In genomic region chr1:19467199-19468187, GRCh38 we compare ENCODE assay signal across 10 cellular contexts. TPM values are rescaled to one million over a fixed set of nuclear protein-coding genes. Genes with fewer than 3 reads are reported as not detected.
DNase-seq lines count a peak whose midpoint lies in the region; ATAC-seq and TF ChIP-seq lines count a peak whose summit lies in the region.
"Had no signal": no experiment of that assay in that cellular context is flagged by ENCODE, and none has a peak within 500 bp of the region (broad histone marks: within the 10 kb centered on the region; RNA-seq: fewer than 3 reads in every experiment).

No MANE protein-coding gene starts in this region.

- peaks cover 46% of the 10 kb centered on the region for H3K36me3 Mint-ChIP-seq in CD8-positive, alpha-beta T cell
- H3K36me3 Mint-ChIP-seq in activated CD4-positive, alpha-beta memory T cell treated with anti-CD3 and anti-CD28 coated beads for 36 hours = peaks cover 21% of the 10 kb centered on the region

- intact Hi-C loops in CD8-positive, alpha-beta T cell (cut with DNase I, micrococcal nuclease) = loop anchor here (1.0 to 10.0 kb wide), 5 partner anchors 10 to 513 kb away; partner anchors contain the start of genes CAPZB (in 2 of the 2) and IFFO2 (in 2 of the 2)
- intact Hi-C loops in activated CD4-positive, alpha-beta memory T cell treated with anti-CD3 and anti-CD28 coated beads for 36 hours (cut with micrococcal nuclease) = loop anchor here (1.0 to 10.0 kb wide), 3 partner anchors 8 to 213 kb away; partner anchors contain the start of genes CAPZB, EMC1 and MRTO4
- intact Hi-C loops in esophagus squamous epithelium (cut with DNase I) = no loop called here
- intact Hi-C loops in prostate gland (cut with DNase I) = no loop called here
- intact Hi-C loops in lower leg skin (cut with DNase I; ENCODE audit: low total_unique reads) = no loop called here

- peaks cover 93% of the 10 kb centered on the region for H3K4me1 Mint-ChIP-seq in CD8-positive, alpha-beta T cell (ENCODE audit: low read depth)
- H3K4me1 Mint-ChIP-seq in activated CD4-positive, alpha-beta memory T cell treated with anti-CD3 and anti-CD28 coated beads for 36 hours (ENCODE audit: low read depth) = peaks cover 91% of the 10 kb centered on the region

- peak overlapping the region; percentile 97 for H3K27ac Mint-ChIP-seq in CD8-positive, alpha-beta T cell
- H3K27ac Mint-ChIP-seq in activated CD4-positive, alpha-beta memory T cell treated with anti-CD3 and anti-CD28 coated beads for 36 hours = peak overlapping the region; percentile 91

- POLR2A ChIA-PET in CD8-positive, alpha-beta T cell (lab: Charles Lee) = interaction anchor here (12.7 kb wide), 1 partner anchor 15 kb away, joined by 193 read pairs; the partner anchor contains the start of gene CAPZB
- POLR2A ChIA-PET in activated CD4-positive, alpha-beta memory T cell treated with anti-CD3 and anti-CD28 coated beads for 36 hours (lab: Charles Lee) = interaction anchor here (1.1 to 4.1 kb wide), 5 partner anchors 10 to 19 kb away, joined by 3 to 15 read pairs (median 5); partner anchors contain the start of gene CAPZB

- peaks cover 98% of the 10 kb centered on the region for H3K4me1 ChIP-seq in CD8-positive, alpha-beta T cell (ENCODE audit: insufficient read depth, low read length)
- H3K4me1 ChIP-seq in esophagus squamous epithelium (peaks cover 45 to 98% (median 75%) of the 10 kb centered on the region in 3 donors), prostate gland (replicated peaks) (peaks cover 35% of the 10 kb centered on the region)

- H3K36me3 ChIP-seq in CD8-positive, alpha-beta T cell (ENCODE audit: insufficient read depth, low read length) = no peaks in the 10 kb centered on the region
- H3K36me3 ChIP-seq in esophagus squamous epithelium = peaks cover 0 to 24% (median 0%) of the 10 kb centered on the region in 3 donors
- no peaks in the 10 kb centered on the region for H3K36me3 ChIP-seq in prostate gland
- H3K36me3 ChIP-seq: ascending aorta had no signal

- no peaks in the 10 kb centered on the region for H3K27me3 ChIP-seq in CD8-positive, alpha-beta T cell (ENCODE audit: insufficient read depth, low read length)
- no peaks in the 10 kb centered on the region for H3K27me3 ChIP-seq in esophagus squamous epithelium
- H3K27me3 ChIP-seq in prostate gland (replicated peaks; ENCODE audit: insufficient read depth) = no peaks in the 10 kb centered on the region
- H3K27me3 ChIP-seq: ascending aorta had no signal

- ATAC-seq in CD8-positive, alpha-beta T cell = no peak
- ATAC-seq in HG02973 (IDR thresholded peaks at IDR 0.05; ENCODE audit: unreplicated experiment) = no peak

- no peak overlapping the region for H3K4me3 ChIP-seq in CD8-positive, alpha-beta T cell (ENCODE audit: low read depth, low read length)
- no peak overlapping the region for H3K4me3 ChIP-seq in esophagus squamous epithelium
- H3K4me3 ChIP-seq in prostate gland = no peak overlapping the region
- no peak overlapping the region for H3K4me3 ChIP-seq in lower leg skin (ENCODE audit: low read depth, poor library complexity, severe bottlenecking)
- H3K4me3 ChIP-seq: ascending aorta had no signal

- H3K27me3 Mint-ChIP-seq in CD8-positive, alpha-beta T cell (ENCODE audit: low read depth) = no peaks in the 10 kb centered on the region
- H3K27me3 Mint-ChIP-seq in activated CD4-positive, alpha-beta memory T cell treated with anti-CD3 and anti-CD28 coated beads for 36 hours = no peaks in the 10 kb centered on the region

- WGBS in esophagus squamous epithelium, 2 donors = 76 to 79% methylated on average over 9 of the region's 14 CpGs
- WGBS in prostate gland = 77% methylated on average over 14 of the region's 14 CpGs
- WGBS in lower leg skin, 2 donors = 78 to 84% methylated on average over 14 of the region's 14 CpGs

- TF ChIP-seq POLR2A in esophagus squamous epithelium (IDR thresholded peaks at IDR 0.05) (no peak), prostate gland (IDR thresholded peaks at IDR 0.05) (no peak), lower leg skin (IDR thresholded peaks at IDR 0.05) (no peak)

- H3K9me3 Mint-ChIP-seq in CD8-positive, alpha-beta T cell = no peaks in the 10 kb centered on the region
- no peaks in the 10 kb centered on the region for H3K9me3 Mint-ChIP-seq in activated CD4-positive, alpha-beta memory T cell treated with anti-CD3 and anti-CD28 coated beads for 36 hours

- H3K4me3 Mint-ChIP-seq in CD8-positive, alpha-beta T cell = peak overlapping the region; percentile 45
- H3K4me3 Mint-ChIP-seq in activated CD4-positive, alpha-beta memory T cell treated with anti-CD3 and anti-CD28 coated beads for 36 hours = no peak overlapping the region

- no peaks in the 10 kb centered on the region for H3K9me3 ChIP-seq in CD8-positive, alpha-beta T cell (ENCODE audit: low read length)
- H3K9me3 ChIP-seq in esophagus squamous epithelium (no peaks in the 10 kb centered on the region), prostate gland (no peaks in the 10 kb centered on the region)
- H3K9me3 ChIP-seq: ascending aorta had no signal

- CTCF ChIA-PET in CD8-positive, alpha-beta T cell (lab: Charles Lee) = interaction anchor here (0.7 to 3.5 kb wide), 5 partner anchors 10 to 21 kb away, joined by 3 to 22 read pairs (median 6); partner anchors contain the start of gene CAPZB
- CTCF ChIA-PET in activated CD4-positive, alpha-beta memory T cell treated with anti-CD3 and anti-CD28 coated beads for 36 hours (lab: Charles Lee) = interaction anchor here (0.6 to 1.3 kb wide), 2 partner anchors 16 to 19 kb away, joined by 3 to 9 read pairs; no protein-coding TSS in a partner anchor

- H3K27ac ChIP-seq in CD8-positive, alpha-beta T cell (ENCODE audit: low read depth, low read length) = peak overlapping the region; percentile 47
- H3K27ac ChIP-seq in esophagus squamous epithelium (peak overlapping the region; percentile 85 to 92 (median 90)), prostate gland (peak overlapping the region; percentile 73 to 74)

- TF ChIP-seq CTCF in CD8-positive, alpha-beta T cell (IDR thresholded peaks at IDR 0.05) = no peak
- no peak for TF ChIP-seq CTCF in esophagus squamous epithelium (IDR thresholded peaks at IDR 0.05)
- no peak for TF ChIP-seq CTCF in prostate gland (IDR thresholded peaks at IDR 0.05)
- no peak for TF ChIP-seq CTCF in lower leg skin (IDR thresholded peaks at IDR 0.05)

- no peak for DNase-seq in CD8-positive, alpha-beta T cell
- no peak for DNase-seq in activated CD4-positive, alpha-beta memory T cell treated with anti-CD3 and anti-CD28 coated beads for 36 hours
- DNase-seq in esophagus squamous epithelium (lab: John Stamatoyannopoulos, UW) = no peak
- no peak for DNase-seq in prostate gland (ENCODE audit: low spot score)
- DNase-seq in NCI-H526 (lab: John Stamatoyannopoulos, UW) = no peak
- no peak for DNase-seq in NCI-H510A (lab: John Stamatoyannopoulos, UW)
- DNase-seq in lower leg skin (ENCODE audit: low spot score in 2 of 2) = no peak
- DNase-seq: NCI-H2107 had no signal

RNA-seq across cellular contexts. Expression of gene CAPZB, which starts 17.8 kb away (rescaled TPM):
- 100 to 1,000 TPM; 145 to 151 TPM for total RNA-seq in CD8-positive, alpha-beta T cell
- total RNA-seq in activated CD4-positive, alpha-beta memory T cell treated with anti-CD3 and anti-CD28 coated beads for 36 hours = 100 to 1,000 TPM; 388 to 419 TPM
- total RNA-seq in esophagus squamous epithelium (100 to 1,000 TPM in 3 of 4 donors, 10 to 100 TPM in 1; 89.4 to 146 (median 126) TPM), prostate gland (100 to 1,000 TPM; 139 to 150 TPM), lower leg skin (100 to 1,000 TPM in 2 of 4 donors, 10 to 100 TPM in 2; 84.7 to 124 (median 103) TPM)

Comparison
In these comparisons a context has a peak if more than half of its experiments do, and no peak if none do; other contexts are left out.
1. intact Hi-C loops: an anchor here in CD8-positive, alpha-beta T cell (1.0 to 10.0 kb wide) and activated CD4-positive, alpha-beta memory T cell treated with anti-CD3 and anti-CD28 coated beads for 36 hours (1.0 to 10.0 kb wide); none called in esophagus squamous epithelium, prostate gland and lower leg skin.